In genomic region chr5:35640623-35641022, GRCh38 we compare ENCODE assay signal across 28 cellular contexts.
"Had no signal": no experiment of that assay in that cellular context is flagged by ENCODE, and none has a peak within 500 bp of the region (broad histone marks: within the 10 kb centered on the region; RNA-seq: fewer than 3 reads in every experiment).

No MANE protein-coding gene starts in this region.

- H3K4me1 ChIP-seq: colonic mucosa, heart right ventricle, left ventricle myocardium inferior, lower lobe of right lung, psoas muscle, tibial nerve had no signal

- H3K4me1 Mint-ChIP-seq: endodermal cell; nephron progenitor cell; stimulated activated naive B cell treated with anti-CD40 and anti-IgM and Interleukin-4, amounts not matched to agents 10 μg/mL and 1 μg/mL and 100 μg/mL, for 72 hours had no signal

- H3K4me3 Mint-ChIP-seq: dendritic cell treated with granulocyte-macrophage colony-stimulating factor and Interleukin-4, amounts not matched to agents 40 ng/mL and 50 ng/mL, for 4 days; endodermal cell; naive thymus-derived CD8-positive, alpha-beta T cell; nephron progenitor cell; stimulated activated naive B cell treated with anti-CD40 and anti-IgM and Interleukin-4, amounts not matched to agents 10 μg/mL and 1 μg/mL and 100 μg/mL, for 72 hours; stimulated activated naive CD8-positive, alpha-beta T cell treated with anti-CD3 and anti-CD28 coated beads, Interleukin-15, Interleukin-2, amounts not matched to agents 100 ng/mL and 50 ng/mL, for 24 hours had no signal

- H3K27me3 ChIP-seq: colonic mucosa, heart right ventricle, ovary, tibial nerve, upper lobe of left lung had no signal

- H3K36me3 ChIP-seq: colonic mucosa, lower lobe of right lung, ovary, upper lobe of left lung had no signal

- H3K9me3 Mint-ChIP-seq: dendritic cell treated with granulocyte-macrophage colony-stimulating factor and Interleukin-4, amounts not matched to agents 40 ng/mL and 50 ng/mL, for 4 days; endodermal cell; naive thymus-derived CD8-positive, alpha-beta T cell; stimulated activated naive B cell treated with anti-CD40 and anti-IgM and Interleukin-4, amounts not matched to agents 10 μg/mL and 1 μg/mL and 100 μg/mL, for 72 hours; stimulated activated naive CD8-positive, alpha-beta T cell treated with anti-CD3 and anti-CD28 coated beads, Interleukin-15, Interleukin-2, amounts not matched to agents 100 ng/mL and 50 ng/mL, for 24 hours had no signal

- H3K27me3 Mint-ChIP-seq: dendritic cell treated with granulocyte-macrophage colony-stimulating factor and Interleukin-4, amounts not matched to agents 40 ng/mL and 50 ng/mL, for 4 days; naive thymus-derived CD8-positive, alpha-beta T cell; stimulated activated naive B cell treated with anti-CD40 and anti-IgM and Interleukin-4, amounts not matched to agents 10 μg/mL and 1 μg/mL and 100 μg/mL, for 72 hours; stimulated activated naive CD8-positive, alpha-beta T cell treated with anti-CD3 and anti-CD28 coated beads, Interleukin-15, Interleukin-2, amounts not matched to agents 100 ng/mL and 50 ng/mL, for 24 hours had no signal

- H3K4me3 ChIP-seq: colonic mucosa, heart right ventricle, left ventricle myocardium inferior, lower lobe of right lung, ovary, psoas muscle, thoracic aorta, tibial nerve, upper lobe of left lung had no signal

- H3K27ac ChIP-seq: colonic mucosa, epithelial cell of prostate, heart right ventricle, left ventricle myocardium inferior, lower lobe of right lung, ovary, psoas muscle, thoracic aorta, tibial nerve, upper lobe of left lung had no signal

- ATAC-seq: esophagus mucosa; heart right ventricle; left cardiac atrium; lower lobe of right lung; naive thymus-derived CD8-positive, alpha-beta T cell; psoas muscle; right cardiac atrium; stimulated activated naive B cell treated with anti-CD40 and anti-IgM and Interleukin-4, amounts not matched to agents 10 μg/mL and 1 μg/mL and 100 μg/mL, for 72 hours had no signal

- H3K9me3 ChIP-seq: colonic mucosa, heart right ventricle, left ventricle myocardium inferior, lower lobe of right lung, ovary, psoas muscle, thoracic aorta, tibial nerve, upper lobe of left lung had no signal

- DNase-seq: colonic mucosa; effector CD8-positive, alpha-beta T cell; endodermal cell; foreskin melanocyte; glutamatergic neuron; heart right ventricle; hippocampal formation; left cardiac atrium; left ventricle myocardium inferior; lower lobe of right lung; naive thymus-derived CD8-positive, alpha-beta T cell; nephron progenitor cell; occipital lobe; ovary; posterior cingulate gyrus; psoas muscle; right cardiac atrium; small intestine; stimulated activated CD4-positive, alpha-beta T cell treated with anti-CD3 and anti-CD28 coated beads, Interleukin-15, amount 100 ng/mL, for 24 hours; stimulated activated CD4-positive, alpha-beta T cell treated with anti-CD3 and anti-CD28 coated beads, Interleukin-2, amount 100 ng/mL, for 48 hours; stimulated activated naive B cell treated with anti-CD40 and anti-IgM and Interleukin-4, amounts not matched to agents 10 μg/mL and 1 μg/mL and 100 μg/mL, for 72 hours; upper lobe of left lung had no signal

- H3K27ac Mint-ChIP-seq: dendritic cell treated with granulocyte-macrophage colony-stimulating factor and Interleukin-4, amounts not matched to agents 40 ng/mL and 50 ng/mL, for 4 days; endodermal cell; naive thymus-derived CD8-positive, alpha-beta T cell; nephron progenitor cell; stimulated activated naive B cell treated with anti-CD40 and anti-IgM and Interleukin-4, amounts not matched to agents 10 μg/mL and 1 μg/mL and 100 μg/mL, for 72 hours; stimulated activated naive CD8-positive, alpha-beta T cell treated with anti-CD3 and anti-CD28 coated beads, Interleukin-15, Interleukin-2, amounts not matched to agents 100 ng/mL and 50 ng/mL, for 24 hours had no signal
